Comparison of ENCODE assay signal across 1 cellular context in genomic region chr1:93447481-93448291, GRCh38.
TF ChIP-seq lines count a peak whose summit lies in the region.

FNBP1L (plus strand) TSS chr1:93448118; CDS start chr1:93448282, 164 bp downstream.

TF ChIP-seq in K562, 482 proteins besides CTCF, POLR2A, EP300 and RAD21 (continued from another document):
- TF ChIP-seq E2F1 (CRISPR knock-in tag; IDR thresholded peaks at IDR 0.05) (no peak), CREM (IDR thresholded peaks at IDR 0.05; ENCODE audit: low read depth) (peak; percentile 65), RCOR1 (IDR thresholded peaks at IDR 0.05; ENCODE audit: borderline replicate concordance in 1 of 2, low read depth in 2 of 2, low read length in 2 of 2) (no peak), ZKSCAN1 (IDR thresholded peaks at IDR 0.05; ENCODE audit: low read depth, low read length) (no peak), TAF1 (IDR thresholded peaks at IDR 0.05; ENCODE audit: control insufficient read depth, extremely low read depth, insufficient read depth, low read length, severe bottlenecking) (peak; percentile 71), ZFX (CRISPR knock-in tag; IDR thresholded peaks at IDR 0.05) (peak; percentile 51; the same call in 1 of the 2 replicates), HNRNPUL1 (IDR thresholded peaks at IDR 0.05; ENCODE audit: low read length) (no peak), ZZZ3 (IDR thresholded peaks at IDR 0.05) (no peak), ZNF133 (CRISPR knock-in tag; IDR thresholded peaks at IDR 0.05) (no peak), TCF7 (IDR thresholded peaks at IDR 0.05; ENCODE audit: borderline replicate concordance) (no peak), NR3C1 (CRISPR knock-in tag; IDR thresholded peaks at IDR 0.05) (0 out of 2 replicates have a peak, but pooled peaks have one; percentile 53), KDM2B (CRISPR knock-in tag; IDR thresholded peaks at IDR 0.05) (0 out of 2 replicates have a peak, but pooled peaks have one; percentile 49), ZC3H8 (IDR thresholded peaks at IDR 0.05) (no peak), CREB1 (IDR thresholded peaks at IDR 0.05) (no peak; the same call in 1 of the 2 replicates), CREB1 (CRISPR knock-in tag; IDR thresholded peaks at IDR 0.05) (peak; percentile 56; the same call in 1 of the 2 replicates), CBX1 (IDR thresholded peaks at IDR 0.05; ENCODE audit: low read depth) (0 out of 2 replicates have a peak, but pooled peaks have one; percentile 35), FOSL1 (tag; conservative IDR thresholded peaks at IDR 0.05) (no peak), ZNF121 (CRISPR knock-in tag; conservative IDR thresholded peaks at IDR 0.05) (no peak), ATF2 (CRISPR knock-in tag; IDR thresholded peaks at IDR 0.05) (no peak), RBFOX2 (IDR thresholded peaks at IDR 0.05; ENCODE audit: low read depth, low read length) (peak; percentile 78), U2AF2 (optimal IDR thresholded peaks at IDR 0.05; ENCODE audit: low read depth, low read length) (no peak), ZNF124 (CRISPR knock-in tag; IDR thresholded peaks at IDR 0.05) (no peak), HDAC2 (IDR thresholded peaks at IDR 0.05) (no peak), THAP12 (CRISPR knock-in tag; IDR thresholded peaks at IDR 0.05) (0 out of 2 replicates have a peak, but pooled peaks have one; percentile 36), ZKSCAN3 (CRISPR knock-in tag; IDR thresholded peaks at IDR 0.05) (peak; percentile 91), L3MBTL2 (IDR thresholded peaks at IDR 0.05) (no peak), ZBTB17 (CRISPR knock-in tag; IDR thresholded peaks at IDR 0.05) (no peak), CBX5 (IDR thresholded peaks at IDR 0.05; ENCODE audit: borderline replicate concordance, low read depth) (no peak), IRF2 (CRISPR knock-in tag; IDR thresholded peaks at IDR 0.05) (no peak), MAZ (CRISPR knock-in tag; conservative IDR thresholded peaks at IDR 0.05 in 1 of 2, IDR thresholded peaks at IDR 0.05 in 1 of 2) (peak; percentile 94 to 95), ZNF695 (CRISPR knock-in tag; IDR thresholded peaks at IDR 0.05) (no peak), ILF3 (IDR thresholded peaks at IDR 0.05; ENCODE audit: borderline replicate concordance) (no peak), RBBP5 (IDR thresholded peaks at IDR 0.05; ENCODE audit: borderline replicate concordance, insufficient read depth, low read length, poor library complexity, severe bottlenecking) (no peak), EGR1 (conservative IDR thresholded peaks at IDR 0.05) (peak; percentile 58), CAMTA2 (CRISPR knock-in tag; conservative IDR thresholded peaks at IDR 0.05) (no peak), ZNF253 (CRISPR knock-in tag; conservative IDR thresholded peaks at IDR 0.05) (no peak)
- TF ChIP-seq, protein P1, sequence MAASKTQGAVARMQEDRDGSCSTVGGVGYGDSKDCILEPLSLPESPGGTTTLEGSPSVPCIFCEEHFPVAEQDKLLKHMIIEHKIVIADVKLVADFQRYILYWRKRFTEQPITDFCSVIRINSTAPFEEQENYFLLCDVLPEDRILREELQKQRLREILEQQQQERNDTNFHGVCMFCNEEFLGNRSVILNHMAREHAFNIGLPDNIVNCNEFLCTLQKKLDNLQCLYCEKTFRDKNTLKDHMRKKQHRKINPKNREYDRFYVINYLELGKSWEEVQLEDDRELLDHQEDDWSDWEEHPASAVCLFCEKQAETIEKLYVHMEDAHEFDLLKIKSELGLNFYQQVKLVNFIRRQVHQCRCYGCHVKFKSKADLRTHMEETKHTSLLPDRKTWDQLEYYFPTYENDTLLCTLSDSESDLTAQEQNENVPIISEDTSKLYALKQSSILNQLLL (CRISPR knock-in tag; IDR thresholded peaks at IDR 0.05; ENCODE audit: borderline replicate concordance): no peak
- TF ChIP-seq, protein P2, sequence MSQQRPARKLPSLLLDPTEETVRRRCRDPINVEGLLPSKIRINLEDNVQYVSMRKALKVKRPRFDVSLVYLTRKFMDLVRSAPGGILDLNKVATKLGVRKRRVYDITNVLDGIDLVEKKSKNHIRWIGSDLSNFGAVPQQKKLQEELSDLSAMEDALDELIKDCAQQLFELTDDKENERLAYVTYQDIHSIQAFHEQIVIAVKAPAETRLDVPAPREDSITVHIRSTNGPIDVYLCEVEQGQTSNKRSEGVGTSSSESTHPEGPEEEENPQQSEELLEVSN (IDR thresholded peaks at IDR 0.05; ENCODE audit: borderline replicate concordance in 1 of 2, extremely low read depth in 1 of 2, insufficient read depth in 1 of 2, insufficient read length in 1 of 2, low read depth in 1 of 2, low read length in 1 of 2, poor library complexity in 1 of 2, severe bottlenecking in 1 of 2): peak in 1 of 2 experiments; percentile 59
